Comparison of ENCODE assay signal across 15 cellular contexts in genomic region chr18:79853993-79854364, GRCh38. TPM values are rescaled to one million over a fixed set of nuclear protein-coding genes. Genes with fewer than 3 reads are reported as not detected.
"Had no signal": no experiment of that assay in that cellular context is flagged by ENCODE, and none has a peak within 500 bp of the region (broad histone marks: within the 10 kb centered on the region; RNA-seq: fewer than 3 reads in every experiment).

No MANE protein-coding gene starts in this region.

- DNase-seq: activated CD4-positive, alpha-beta T cell treated with anti-CD3 and anti-CD28 coated beads, Interleukin-2, amount 50 U/mL, for 4 hours; activated naive CD4-positive, alpha-beta T cell treated with anti-CD3 and anti-CD28 coated beads, Interleukin-2, amount 50 U/mL, for 16 hours; amygdala; cerebellar nuclear complex; hippocampal formation; midbrain; stimulated activated CD4-positive, alpha-beta T cell treated with anti-CD3 and anti-CD28 coated beads, Interleukin-2, amount 100 ng/mL, for 24 hours; stimulated activated naive B cell treated with anti-CD40 and anti-IgM and Interleukin-4, amounts not matched to agents 10 μg/mL and 1 μg/mL and 100 μg/mL, for 72 hours had no signal

- H3K27ac Mint-ChIP-seq: activated T-helper 17 cell treated with anti-CD3 and anti-CD28 coated beads, Interleukin-2, amount 50 U/mL, for 72 hours; brain; stimulated activated naive B cell treated with anti-CD40 and anti-IgM and Interleukin-4, amounts not matched to agents 10 μg/mL and 1 μg/mL and 100 μg/mL, for 72 hours; T-helper 1 cell treated with Interleukin-12 subunit alpha and Interleukin-12 subunit beta and Interleukin-4 antibody, amounts not matched to agents 30 μg/mL and 1 μg/mL, for 36 hours had no signal

- H3K4me3 ChIP-seq: lung, neural progenitor cell, upper lobe of right lung had no signal

- H3K9me3 Mint-ChIP-seq: activated T-helper 17 cell treated with anti-CD3 and anti-CD28 coated beads, Interleukin-2, amount 50 U/mL, for 72 hours; neural progenitor cell; stimulated activated naive B cell treated with anti-CD40 and anti-IgM and Interleukin-4, amounts not matched to agents 10 μg/mL and 1 μg/mL and 100 μg/mL, for 72 hours; T-helper 1 cell treated with Interleukin-12 subunit alpha and Interleukin-12 subunit beta and Interleukin-4 antibody, amounts not matched to agents 30 μg/mL and 1 μg/mL, for 36 hours had no signal

- H3K4me3 Mint-ChIP-seq: activated T-helper 17 cell treated with anti-CD3 and anti-CD28 coated beads, Interleukin-2, amount 50 U/mL, for 72 hours; brain; neural progenitor cell; stimulated activated naive B cell treated with anti-CD40 and anti-IgM and Interleukin-4, amounts not matched to agents 10 μg/mL and 1 μg/mL and 100 μg/mL, for 72 hours; T-helper 1 cell treated with Interleukin-12 subunit alpha and Interleukin-12 subunit beta and Interleukin-4 antibody, amounts not matched to agents 30 μg/mL and 1 μg/mL, for 36 hours had no signal

- H3K4me1 Mint-ChIP-seq: activated T-helper 17 cell treated with anti-CD3 and anti-CD28 coated beads, Interleukin-2, amount 50 U/mL, for 72 hours had no signal

- H3K27me3 ChIP-seq: upper lobe of right lung had no signal

- H3K36me3 ChIP-seq: neural progenitor cell, upper lobe of right lung had no signal

- H3K36me3 Mint-ChIP-seq: brain; neural progenitor cell; stimulated activated naive B cell treated with anti-CD40 and anti-IgM and Interleukin-4, amounts not matched to agents 10 μg/mL and 1 μg/mL and 100 μg/mL, for 72 hours had no signal

RNA-seq across cellular contexts. Expression of gene KCNG2, which starts 56.2 kb away (rescaled TPM):
- total RNA-seq: activated T-helper 17 cell treated with anti-CD3 and anti-CD28 coated beads, Interleukin-2, amount 50 U/mL, for 72 hours; glomerular endothelial cell had no signal
